Comparison of ENCODE assay signal across 24 cellular contexts in the genomic region with DNA sequence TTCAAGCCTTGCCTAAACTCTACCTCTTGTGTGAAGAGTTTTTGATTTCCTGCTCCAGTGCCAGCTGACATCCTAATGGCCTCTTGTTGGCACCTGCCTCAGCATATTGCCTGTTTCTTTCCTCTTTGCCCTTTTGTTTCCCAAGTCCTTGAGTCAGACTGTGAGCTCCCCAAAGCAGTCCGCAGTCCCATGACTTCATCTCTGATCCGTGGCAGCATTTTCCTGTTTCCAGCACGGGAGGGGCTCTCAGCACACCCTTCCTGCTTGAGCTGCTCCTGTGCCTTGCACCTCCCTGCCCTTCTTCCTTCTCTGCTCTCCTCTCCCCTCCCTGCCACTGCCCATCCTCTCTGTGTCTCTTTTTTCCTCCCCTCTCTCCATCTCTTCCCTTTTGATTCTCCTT.
DNase-seq lines count a peak whose midpoint lies in the region; ATAC-seq lines count a peak whose summit lies in the region.
"Had no signal": no experiment of that assay in that cellular context is flagged by ENCODE, and none has a peak within 500 bp of the region (broad histone marks: within the 10 kb centered on the region; RNA-seq: fewer than 3 reads in every experiment).

No MANE protein-coding gene starts in this region.

- DNase-seq in DMS153 treated with DMSO at 0.1 percent for 48 hours (lab: John Stamatoyannopoulos, UW; ENCODE audit: unreplicated experiment) (peak; percentile 59), HT1080 (ENCODE audit: low read depth) (peak; percentile 78), NCI-H2107 (lab: John Stamatoyannopoulos, UW) (peak; percentile 79), HAP-1 (ENCODE audit: low spot score in 2 of 2) (no peak), AG20443 (ENCODE audit: low spot score) (no peak), NOMO-1 treated with dmso at 0.1 percent for 144 hours (lab: John Stamatoyannopoulos, UW; ENCODE audit: unreplicated experiment) (no peak), hypothalamus (lab: John Stamatoyannopoulos, UW) (no peak)
- DNase-seq: ACHN; activated CD4-positive, alpha-beta T cell treated with anti-CD3 and anti-CD28 coated beads, Interleukin-2, amount 10 ng/mL, durations not matched to agents 7 days and 5 days; anterior cingulate cortex; C1 segment of cervical spinal cord; Calu3; caudate nucleus; dorsolateral prefrontal cortex; foreskin keratinocyte; GF-D8; NCI-H1694; NCI-H526 treated with DMSO at 0.1 percent for 48 hours; SK-N-SH; substantia nigra; WERI-Rb-1 had no signal

- H3K9me3 ChIP-seq in HAP-1, result no peaks in the 10 kb centered on the region
- H3K9me3 ChIP-seq: SK-N-SH had no signal

- in situ Hi-C loops in HAP-1 (cut with MboI; ENCODE audit: low sequenced_read_pairs), result no loop called here

- no peaks in the 10 kb centered on the region for H3K36me3 ChIP-seq in HAP-1 (replicated peaks)
- H3K36me3 ChIP-seq: neural progenitor cell, WERI-Rb-1 had no signal

- ATAC-seq in esophagus mucosa, result peak; percentile 89
- ATAC-seq: foreskin keratinocyte had no signal

- H3K27me3 ChIP-seq in HAP-1 (ENCODE audit: low read depth), result no peaks in the 10 kb centered on the region
- H3K27me3 ChIP-seq: dorsolateral prefrontal cortex, foreskin keratinocyte, neural progenitor cell had no signal

- no peak overlapping the region for H3K4me3 ChIP-seq in HAP-1
- H3K4me3 ChIP-seq: dorsolateral prefrontal cortex, hepatocyte, neural progenitor cell had no signal

- H3K4me1 ChIP-seq in HAP-1, result no peaks in the 10 kb centered on the region
- H3K4me1 ChIP-seq: foreskin keratinocyte had no signal

Comparison
In these comparisons a context has a peak if more than half of its experiments do, and no peak if none do; other contexts are left out.
1. DNase-seq: peak in DMS153 treated with DMSO at 0.1 percent for 48 hours (single experiment), HT1080 (single experiment) and NCI-H2107 (single experiment); none in HAP-1 (0 of 2), AG20443 (single experiment), NOMO-1 treated with dmso at 0.1 percent for 144 hours (single experiment) and hypothalamus (0 of 51).